Comparison of ENCODE assay signal across 17 cellular contexts in the genomic region with DNA sequence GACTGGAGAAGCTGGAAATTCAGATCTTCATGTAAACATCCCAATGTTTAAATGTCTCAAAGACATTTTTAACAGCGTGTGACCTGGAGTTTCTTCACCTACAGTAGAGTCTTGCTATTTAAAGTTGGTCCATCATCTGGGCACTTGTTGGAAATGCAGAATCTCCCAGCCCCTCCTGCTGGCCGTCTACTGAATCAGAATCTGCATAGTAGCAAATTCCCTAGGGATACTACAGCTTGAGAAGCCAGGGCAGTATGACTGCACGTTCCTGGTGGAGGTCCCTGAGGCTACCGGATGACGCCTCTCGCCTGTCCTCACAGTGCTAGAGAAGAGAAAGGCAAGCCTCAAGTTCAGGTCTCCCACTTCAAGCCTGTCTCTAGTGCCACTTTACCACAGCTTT. TPM values are rescaled to one million over a fixed set of nuclear protein-coding genes. Genes with fewer than 3 reads are reported as not detected.
DNase-seq lines count a peak whose midpoint lies in the region; ATAC-seq and TF ChIP-seq lines count a peak whose summit lies in the region.
"Had no signal": no experiment of that assay in that cellular context is flagged by ENCODE, and none has a peak within 500 bp of the region (broad histone marks: within the 10 kb centered on the region; RNA-seq: fewer than 3 reads in every experiment).

No MANE protein-coding gene starts in this region.

- peaks cover under 1% of the 10 kb centered on the region for H3K27me3 ChIP-seq in left ventricle myocardium inferior (ENCODE audit: low read depth)
- H3K27me3 ChIP-seq: BLaER1 treated with 17β-estradiol and CSF1 and Interleukin-3, amounts not matched to agents 10 nM and 100 nM; ovary; stomach had no signal

- no peak overlapping the region for H3K27ac ChIP-seq in left ventricle myocardium inferior (replicated peaks)
- H3K27ac ChIP-seq: BLaER1 treated with 17β-estradiol and CSF1 and Interleukin-3, amounts not matched to agents 10 nM and 100 nM; ovary; stomach had no signal

- H3K36me3 Mint-ChIP-seq in type B pancreatic cell (peaks cover 11% of the 10 kb centered on the region), natural killer cell (peaks cover 10% of the 10 kb centered on the region)

- peak; percentile 30 for TF ChIP-seq CTCF in left ventricle myocardium inferior (IDR thresholded peaks at IDR 0.05; ENCODE audit: borderline replicate concordance)
- TF ChIP-seq CTCF in fibroblast of the aortic adventitia (IDR thresholded peaks at IDR 0.05; ENCODE audit: insufficient read depth, low read length): no peak
- TF ChIP-seq CTCF in type B pancreatic cell (conservative IDR thresholded peaks at IDR 0.05): peak; percentile 36
- TF ChIP-seq CTCF in natural killer cell (IDR thresholded peaks at IDR 0.05): no peak
- TF ChIP-seq CTCF in mucosa of descending colon (IDR thresholded peaks at IDR 0.05): no peak

- H3K9me3 ChIP-seq in left ventricle myocardium inferior (replicated peaks) (no peaks in the 10 kb centered on the region), mucosa of descending colon (no peaks in the 10 kb centered on the region)
- H3K9me3 ChIP-seq: BLaER1 treated with 17β-estradiol and CSF1 and Interleukin-3, amounts not matched to agents 10 nM and 100 nM; ovary; stomach had no signal

- peaks cover 20% of the 10 kb centered on the region for H3K4me1 ChIP-seq in left ventricle myocardium inferior
- no peaks in the 10 kb centered on the region for H3K4me1 ChIP-seq in mucosa of descending colon (ENCODE audit: low read depth)
- H3K4me1 ChIP-seq: stomach had no signal

- H3K4me3 Mint-ChIP-seq in type B pancreatic cell (no peak overlapping the region), natural killer cell (no peak overlapping the region)

- DNase-seq in left ventricle myocardium inferior (no peak), Right ventricle myocardium inferior (ENCODE audit: missing footprints) (no peak), SK-MEL-5 (ENCODE audit: low read depth, low spot score) (peak; percentile 59), fibroblast of the aortic adventitia (ENCODE audit: low read depth) (peak; percentile 36), type B pancreatic cell (ENCODE audit: extremely low spot score, unreplicated experiment) (no peak), natural killer cell (no peak), mucosa of descending colon (no peak), SIG-M5 treated with dmso at 0.1 percent for 504 hours (lab: John Stamatoyannopoulos, UW; ENCODE audit: unreplicated experiment) (no peak)
- DNase-seq: aorta; HCEC 1CT; left colon; ovary; stimulated activated CD4-positive, alpha-beta T cell treated with anti-CD3 and anti-CD28 coated beads, Interleukin-2, amount 100 ng/mL, for 48 hours; stomach; T1000 had no signal

- no peak overlapping the region for H3K27ac Mint-ChIP-seq in type B pancreatic cell
- H3K27ac Mint-ChIP-seq in natural killer cell: no peak overlapping the region

- H3K4me3 ChIP-seq in left ventricle myocardium inferior (no peak overlapping the region), fibroblast of the aortic adventitia (ENCODE audit: low read depth, low read length) (no peak overlapping the region), mucosa of descending colon (no peak overlapping the region)
- H3K4me3 ChIP-seq: BLaER1 treated with 17β-estradiol and CSF1 and Interleukin-3, amounts not matched to agents 10 nM and 100 nM; ovary; stomach had no signal

- H3K4me1 Mint-ChIP-seq in type B pancreatic cell (ENCODE audit: unreplicated experiment): no peaks in the 10 kb centered on the region
- H3K4me1 Mint-ChIP-seq in natural killer cell: peaks cover 0 to 5% of the 10 kb centered on the region in 2 donors

- H3K9me3 Mint-ChIP-seq in type B pancreatic cell (no peaks in the 10 kb centered on the region), natural killer cell (no peaks in the 10 kb centered on the region)

- in situ Hi-C loops in SK-MEL-5 (cut with HindIII; ENCODE audit: low pct_unique_long_range_greater_than_20kb, low sequenced_read_pairs): no loop called here

- peaks cover 14% of the 10 kb centered on the region for H3K27me3 Mint-ChIP-seq in type B pancreatic cell
- no peaks in the 10 kb centered on the region for H3K27me3 Mint-ChIP-seq in natural killer cell (ENCODE audit: low read depth in 2 of 2)

- peaks cover 18% of the 10 kb centered on the region for H3K36me3 ChIP-seq in left ventricle myocardium inferior
- no peaks in the 10 kb centered on the region for H3K36me3 ChIP-seq in mucosa of descending colon (ENCODE audit: low read depth)
- H3K36me3 ChIP-seq: ovary had no signal

- intact Hi-C loops in left ventricle myocardium inferior (cut with micrococcal nuclease): no loop called here
- intact Hi-C loops in Right ventricle myocardium inferior (cut with DNase I): no loop called here
- intact Hi-C loops in natural killer cell (cut with micrococcal nuclease): loop anchor here (10.0 kb wide), 1 partner anchor 153 kb away; no protein-coding TSS in a partner anchor
- intact Hi-C loops in mucosa of descending colon (cut with DNase I, micrococcal nuclease): no loop called here

- no peak for ATAC-seq in Right ventricle myocardium inferior
- no peak for ATAC-seq in natural killer cell
- no peak for ATAC-seq in mucosa of descending colon
- ATAC-seq: left colon had no signal

RNA-seq across cellular contexts. Expression of a gene that starts 15.7 kb away (rescaled TPM):
- 31.3 TPM for total RNA-seq in left ventricle myocardium inferior
- 39.2 TPM for total RNA-seq in Right ventricle myocardium inferior
- total RNA-seq in SK-MEL-5 (2014; rRNA removed; shearing (Covaris generic)): 21.1 and 25.9 TPM in 2 replicates
- polyA plus RNA-seq in SK-MEL-5 (2015; cell fraction: cytosol; rRNA removed): 12.7 and 21.3 TPM in 2 replicates
- 28.2 and 52.8 TPM in 2 replicates for polyA plus RNA-seq in SK-MEL-5 (2015; cell fraction: nucleus; rRNA removed)
- 21.5 and 30.3 TPM in 2 replicates for total RNA-seq in fibroblast of the aortic adventitia (ENCODE audit: low replicate concordance)
- total RNA-seq in type B pancreatic cell (ENCODE audit: low replicate concordance): 39.4 and 43.7 TPM in 2 replicates
- total RNA-seq in natural killer cell: 10 to 100 TPM; 37.0 to 48.4 (median 47.6) TPM
- total RNA-seq in mucosa of descending colon: 10 to 100 TPM; 55.0 to 65.6 (median 63.5) TPM

RNA-seq across cellular contexts. Expression of a gene that starts 16.5 kb away (rescaled TPM):
- total RNA-seq in left ventricle myocardium inferior (26.2 TPM), Right ventricle myocardium inferior (29.8 TPM), fibroblast of the aortic adventitia (ENCODE audit: low replicate concordance) (not detected in 2 replicates), type B pancreatic cell (ENCODE audit: low replicate concordance) (2.4 and 17.9 TPM in 2 replicates), natural killer cell (not detected), mucosa of descending colon (10 to 100 TPM in 1 of 3 donors, 1 to 10 TPM in 1, under 1 TPM in 1; 0.61 to 47.3 (median 1.8) TPM)
- total RNA-seq in SK-MEL-5 (2014; rRNA removed; shearing (Covaris generic)): not detected in 2 replicates
- 0.06 TPM in 1 of 2 replicates, not detected in the other for polyA plus RNA-seq in SK-MEL-5 (2015; cell fraction: cytosol; rRNA removed)
- polyA plus RNA-seq in SK-MEL-5 (2015; cell fraction: nucleus; rRNA removed): not detected in 2 replicates
- total RNA-seq: aorta, ovary had no signal
- polyA plus RNA-seq: aorta, esophagus, ovary, stomach had no signal

Comparison
In these comparisons a context has a peak if more than half of its experiments do, and no peak if none do; other contexts are left out.
1. DNase-seq: peak in SK-MEL-5 (single experiment) and fibroblast of the aortic adventitia (single experiment); none in left ventricle myocardium inferior (single experiment), Right ventricle myocardium inferior (single experiment), type B pancreatic cell (single experiment), natural killer cell (single experiment), mucosa of descending colon (0 of 3) and SIG-M5 treated with dmso at 0.1 percent for 504 hours (single experiment).
2. CTCF ChIP-seq: peak in left ventricle myocardium inferior (single experiment) and type B pancreatic cell (single experiment); none in fibroblast of the aortic adventitia (single experiment), natural killer cell (single experiment) and mucosa of descending colon (single experiment).